In the genomic region with DNA sequence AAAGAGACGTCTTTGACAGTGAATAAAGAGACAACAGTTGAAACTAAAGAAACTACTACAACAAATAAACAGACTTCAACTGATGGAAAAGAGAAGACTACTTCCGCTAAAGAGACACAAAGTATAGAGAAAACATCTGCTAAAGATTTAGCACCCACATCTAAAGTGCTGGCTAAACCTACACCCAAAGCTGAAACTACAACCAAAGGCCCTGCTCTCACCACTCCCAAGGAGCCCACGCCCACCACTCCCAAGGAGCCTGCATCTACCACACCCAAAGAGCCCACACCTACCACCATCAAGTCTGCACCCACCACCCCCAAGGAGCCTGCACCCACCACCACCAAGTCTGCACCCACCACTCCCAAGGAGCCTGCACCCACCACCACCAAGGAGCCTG, we compare ENCODE assay signal across 16 cellular contexts. TPM values are rescaled to one million over a fixed set of nuclear protein-coding genes. Genes with fewer than 3 reads are reported as not detected.
A peak's percentile ranks its signal among the peaks of the same experiment; 100 is the strongest.
DNase-seq lines count a peak whose midpoint lies in the region; ATAC-seq and TF ChIP-seq lines count a peak whose summit lies in the region.
"Had no signal": no experiment of that assay in that cellular context is flagged by ENCODE, and none has a peak within 500 bp of the region (broad histone marks: within the 10 kb centered on the region; RNA-seq: fewer than 3 reads in every experiment).

No MANE protein-coding gene starts in this region.

- POLR2A ChIA-PET in HEK293 (lab: Yijun Ruan, JAX): no interaction called here
- POLR2A ChIA-PET in naive thymus-derived CD4-positive, alpha-beta T cell (lab: Charles Lee): interaction anchor here (1.0 to 3.3 kb wide), 4 partner anchors 14 to 944 kb away, joined by 3 to 32 read pairs (median 6); no protein-coding TSS in a partner anchor

- no peak overlapping the region for H3K27ac ChIP-seq in HEK293 (ENCODE audit: extremely low read depth, low read depth, low read length)
- peak overlapping the region; percentile 58 for H3K27ac ChIP-seq in naive thymus-derived CD4-positive, alpha-beta T cell (ENCODE audit: low read depth, low read length)

- no peak for DNase-seq in activated T-cell treated with anti-CD3 and anti-CD28 coated beads, Interleukin-2, amount 50 U/mL, for 72 hours
- DNase-seq in activated T-cell treated with anti-CD3 and anti-CD28 coated beads for 4 hours (no peak), NCI-H2081 (lab: John Stamatoyannopoulos, UW) (no peak), MV-4-11 (lab: John Stamatoyannopoulos, UW) (no peak)
- DNase-seq in activated T-helper 1 cell treated with anti-CD3 and anti-CD28 coated beads, Interleukin-12 subunit alpha, Interleukin-12 subunit beta, Interleukin-2, Interleukin-4 antibody, amounts not matched to agents 30 ng/mL and 10 ng/mL and 1 ng/mL, durations not matched to agents 14 hours and 24 hours and 36 hours (ENCODE audit: low spot score): no peak
- DNase-seq in naive thymus-derived CD4-positive, alpha-beta T cell: peak in 2 of 9 donors; percentile 33 to 35
- no peak for DNase-seq in effector memory CD8-positive, alpha-beta T cell
- DNase-seq: DMS 273 treated with DMSO at 0.1 percent for 48 hours, HFFc6, NCI-H1092, NCI-H1694, NCI-H69, PC-3 had no signal

- no peak overlapping the region for H3K4me3 ChIP-seq in HEK293 (ENCODE audit: low read depth, low read length)
- H3K4me3 ChIP-seq in naive thymus-derived CD4-positive, alpha-beta T cell (ENCODE audit: low read length): no peak overlapping the region
- H3K4me3 ChIP-seq: K562 had no signal

- H3K27me3 Mint-ChIP-seq in activated T-cell treated with anti-CD3 and anti-CD28 coated beads, Interleukin-2, amount 50 U/mL, for 72 hours (ENCODE audit: low read depth): no peaks in the 10 kb centered on the region
- no peaks in the 10 kb centered on the region for H3K27me3 Mint-ChIP-seq in activated T-helper 1 cell treated with anti-CD3 and anti-CD28 coated beads, Interleukin-12 subunit alpha, Interleukin-12 subunit beta, Interleukin-2, Interleukin-4 antibody, amounts not matched to agents 30 ng/mL and 10 ng/mL and 1 ng/mL, durations not matched to agents 14 hours and 24 hours and 36 hours (ENCODE audit: insufficient read depth)
- no peaks in the 10 kb centered on the region for H3K27me3 Mint-ChIP-seq in naive thymus-derived CD4-positive, alpha-beta T cell
- H3K27me3 Mint-ChIP-seq in effector memory CD8-positive, alpha-beta T cell: no peaks in the 10 kb centered on the region

- peaks cover 4 to 6% of the 10 kb centered on the region in 2 experiments; a peak in 2 of 3 replicates for H3K36me3 ChIP-seq in HEK293 (ENCODE audit: control insufficient read depth in 2 of 2, insufficient read depth in 1 of 2, low read length in 2 of 2)
- no peaks in the 10 kb centered on the region for H3K36me3 ChIP-seq in naive thymus-derived CD4-positive, alpha-beta T cell (ENCODE audit: control insufficient read depth in 2 of 3, insufficient read depth in 3 of 3, low read length in 3 of 3)

- H3K36me3 Mint-ChIP-seq in activated T-cell treated with anti-CD3 and anti-CD28 coated beads, Interleukin-2, amount 50 U/mL, for 72 hours (ENCODE audit: insufficient read depth in 2 of 2): peaks cover 2 to 11% of the 10 kb centered on the region in 2 donors
- H3K36me3 Mint-ChIP-seq in activated T-helper 1 cell treated with anti-CD3 and anti-CD28 coated beads, Interleukin-12 subunit alpha, Interleukin-12 subunit beta, Interleukin-2, Interleukin-4 antibody, amounts not matched to agents 30 ng/mL and 10 ng/mL and 1 ng/mL, durations not matched to agents 14 hours and 24 hours and 36 hours (ENCODE audit: low read depth): peaks cover 22% of the 10 kb centered on the region
- peaks cover 0 to 29% (median 8%) of the 10 kb centered on the region in 5 donors for H3K36me3 Mint-ChIP-seq in naive thymus-derived CD4-positive, alpha-beta T cell
- H3K36me3 Mint-ChIP-seq in effector memory CD8-positive, alpha-beta T cell (ENCODE audit: insufficient read depth): no peaks in the 10 kb centered on the region

- peaks cover 47% of the 10 kb centered on the region for H3K4me1 Mint-ChIP-seq in activated T-cell treated with anti-CD3 and anti-CD28 coated beads, Interleukin-2, amount 50 U/mL, for 72 hours (ENCODE audit: low read depth)
- H3K4me1 Mint-ChIP-seq in activated T-helper 1 cell treated with anti-CD3 and anti-CD28 coated beads, Interleukin-12 subunit alpha, Interleukin-12 subunit beta, Interleukin-2, Interleukin-4 antibody, amounts not matched to agents 30 ng/mL and 10 ng/mL and 1 ng/mL, durations not matched to agents 14 hours and 24 hours and 36 hours (ENCODE audit: low read depth): peaks cover 45% of the 10 kb centered on the region
- peaks cover 32 to 67% (median 49%) of the 10 kb centered on the region in 7 donors for H3K4me1 Mint-ChIP-seq in naive thymus-derived CD4-positive, alpha-beta T cell
- H3K4me1 Mint-ChIP-seq in effector memory CD8-positive, alpha-beta T cell (ENCODE audit: low read depth in 2 of 2): peaks cover 4 to 8% of the 10 kb centered on the region in 2 donors

- ATAC-seq in activated T-cell treated with anti-CD3 and anti-CD28 coated beads, Interleukin-2, amount 50 U/mL, for 72 hours (replicated peaks in 1 of 2): no peak
- ATAC-seq in naive thymus-derived CD4-positive, alpha-beta T cell: no peak
- no peak for ATAC-seq in effector memory CD8-positive, alpha-beta T cell (replicated peaks)
- ATAC-seq: K562, PC-3 had no signal

- peak overlapping the region; percentile 8 to 17 for H3K4me3 Mint-ChIP-seq in activated T-cell treated with anti-CD3 and anti-CD28 coated beads, Interleukin-2, amount 50 U/mL, for 72 hours
- H3K4me3 Mint-ChIP-seq in activated T-helper 1 cell treated with anti-CD3 and anti-CD28 coated beads, Interleukin-12 subunit alpha, Interleukin-12 subunit beta, Interleukin-2, Interleukin-4 antibody, amounts not matched to agents 30 ng/mL and 10 ng/mL and 1 ng/mL, durations not matched to agents 14 hours and 24 hours and 36 hours: peak overlapping the region; percentile 62
- H3K4me3 Mint-ChIP-seq in naive thymus-derived CD4-positive, alpha-beta T cell: peak overlapping the region; percentile 22 to 87 (median 61)
- no peak overlapping the region for H3K4me3 Mint-ChIP-seq in effector memory CD8-positive, alpha-beta T cell
- H3K4me3 Mint-ChIP-seq: HFFc6 had no signal

- CTCF ChIA-PET in HEK293 (lab: Yijun Ruan, JAX): no interaction called here
- CTCF ChIA-PET in naive thymus-derived CD4-positive, alpha-beta T cell (lab: Charles Lee): interaction anchor here (1.2 to 8.1 kb wide), 2 partner anchors 16 to 18 kb away, joined by 5 to 50 read pairs; no protein-coding TSS in a partner anchor

- TF ChIP-seq CTCF in HEK293 (tag by site-specific recombination; IDR thresholded peaks at IDR 0.05): no peak

- no peaks in the 10 kb centered on the region for H3K27me3 ChIP-seq in naive thymus-derived CD4-positive, alpha-beta T cell (ENCODE audit: control insufficient read depth in 2 of 2, insufficient read depth in 2 of 2, low read length in 2 of 2)

- intact Hi-C loops in activated T-helper 1 cell treated with anti-CD3 and anti-CD28 coated beads, Interleukin-12 subunit alpha, Interleukin-12 subunit beta, Interleukin-2, Interleukin-4 antibody, amounts not matched to agents 30 ng/mL and 10 ng/mL and 1 ng/mL, durations not matched to agents 14 hours and 24 hours and 36 hours (cut with micrococcal nuclease): loop anchor here (5.0 to 10.0 kb wide), 3 partner anchors 872 to 1554 kb away; a partner anchor contains a TSS
- intact Hi-C loops in naive thymus-derived CD4-positive, alpha-beta T cell (cut with micrococcal nuclease): loop anchor here (1.0 to 10.0 kb wide), 5 partner anchors 69 to 1552 kb away; a partner anchor contains a TSS

- no peaks in the 10 kb centered on the region for H3K4me1 ChIP-seq in HEK293 (ENCODE audit: control insufficient read depth, insufficient read depth, low read length)
- peaks cover 3 to 79% of the 10 kb centered on the region in 2 donors for H3K4me1 ChIP-seq in naive thymus-derived CD4-positive, alpha-beta T cell (ENCODE audit: control insufficient read depth in 2 of 2, insufficient read depth in 2 of 2, low read length in 2 of 2)

- peak overlapping the region; percentile 35 for H3K27ac Mint-ChIP-seq in activated T-cell treated with anti-CD3 and anti-CD28 coated beads, Interleukin-2, amount 50 U/mL, for 72 hours
- peak overlapping the region; percentile 95 for H3K27ac Mint-ChIP-seq in activated T-helper 1 cell treated with anti-CD3 and anti-CD28 coated beads, Interleukin-12 subunit alpha, Interleukin-12 subunit beta, Interleukin-2, Interleukin-4 antibody, amounts not matched to agents 30 ng/mL and 10 ng/mL and 1 ng/mL, durations not matched to agents 14 hours and 24 hours and 36 hours
- H3K27ac Mint-ChIP-seq in naive thymus-derived CD4-positive, alpha-beta T cell: peak overlapping the region; percentile 82 to 95 (median 91)
- H3K27ac Mint-ChIP-seq in effector memory CD8-positive, alpha-beta T cell: no peak overlapping the region
- H3K27ac Mint-ChIP-seq: HFFc6 had no signal

- no peaks in the 10 kb centered on the region for H3K9me3 Mint-ChIP-seq in activated T-cell treated with anti-CD3 and anti-CD28 coated beads, Interleukin-2, amount 50 U/mL, for 72 hours
- H3K9me3 Mint-ChIP-seq in activated T-helper 1 cell treated with anti-CD3 and anti-CD28 coated beads, Interleukin-12 subunit alpha, Interleukin-12 subunit beta, Interleukin-2, Interleukin-4 antibody, amounts not matched to agents 30 ng/mL and 10 ng/mL and 1 ng/mL, durations not matched to agents 14 hours and 24 hours and 36 hours: no peaks in the 10 kb centered on the region
- peaks cover 0 to 5% (median 0%) of the 10 kb centered on the region in 11 donors for H3K9me3 Mint-ChIP-seq in naive thymus-derived CD4-positive, alpha-beta T cell
- no peaks in the 10 kb centered on the region for H3K9me3 Mint-ChIP-seq in effector memory CD8-positive, alpha-beta T cell
- H3K9me3 Mint-ChIP-seq: HFFc6 had no signal

- no peaks in the 10 kb centered on the region for H3K9me3 ChIP-seq in HEK293 (ENCODE audit: control insufficient read depth, insufficient read depth, low read depth, low read length)
- H3K9me3 ChIP-seq in naive thymus-derived CD4-positive, alpha-beta T cell (ENCODE audit: control insufficient read depth in 2 of 3, low read length in 3 of 3): peaks cover 0 to 5% (median 0%) of the 10 kb centered on the region in 3 experiments

RNA-seq across cellular contexts. Expression of a gene that starts 10.5 kb away (rescaled TPM):
- total RNA-seq in activated T-cell treated with anti-CD3 and anti-CD28 coated beads, Interleukin-2, amount 50 U/mL, for 72 hours: 1 to 10 TPM; 1.7 to 8.8 TPM
- total RNA-seq in activated T-helper 1 cell treated with anti-CD3 and anti-CD28 coated beads, Interleukin-12 subunit alpha, Interleukin-12 subunit beta, Interleukin-2, Interleukin-4 antibody, amounts not matched to agents 30 ng/mL and 10 ng/mL and 1 ng/mL, durations not matched to agents 14 hours and 24 hours and 36 hours: 6.9 and 7.4 TPM in 2 replicates
- 1 to 10 TPM in 1 of 5 experiments, under 1 TPM in 4; 0.13 to 8.9 (median 0.24) TPM for total RNA-seq in naive thymus-derived CD4-positive, alpha-beta T cell
- polyA plus RNA-seq in naive thymus-derived CD4-positive, alpha-beta T cell: under 1 TPM; 0.16 to 0.33 TPM
- total RNA-seq: H1, PC-3 had no signal
- polyA plus RNA-seq: H1 had no signal

Comparison
In these comparisons a context has a peak if more than half of its experiments do, and no peak if none do; other contexts are left out.
1. H3K27ac Mint-ChIP-seq: peak in activated T-cell treated with anti-CD3 and anti-CD28 coated beads, Interleukin-2, amount 50 U/mL, for 72 hours (single experiment), activated T-helper 1 cell treated with anti-CD3 and anti-CD28 coated beads, Interleukin-12 subunit alpha, Interleukin-12 subunit beta, Interleukin-2, Interleukin-4 antibody, amounts not matched to agents 30 ng/mL and 10 ng/mL and 1 ng/mL, durations not matched to agents 14 hours and 24 hours and 36 hours (single experiment) and naive thymus-derived CD4-positive, alpha-beta T cell (9 of 9); none in effector memory CD8-positive, alpha-beta T cell (0 of 2).
2. H3K4me3 Mint-ChIP-seq: peak in activated T-cell treated with anti-CD3 and anti-CD28 coated beads, Interleukin-2, amount 50 U/mL, for 72 hours (2 of 2), activated T-helper 1 cell treated with anti-CD3 and anti-CD28 coated beads, Interleukin-12 subunit alpha, Interleukin-12 subunit beta, Interleukin-2, Interleukin-4 antibody, amounts not matched to agents 30 ng/mL and 10 ng/mL and 1 ng/mL, durations not matched to agents 14 hours and 24 hours and 36 hours (single experiment) and naive thymus-derived CD4-positive, alpha-beta T cell (10 of 10); none in effector memory CD8-positive, alpha-beta T cell (0 of 2).